Comparison of ENCODE assay signal across 20 cellular contexts in genomic region chr4:155617312-155617711, GRCh38. TPM values are rescaled to one million over a fixed set of nuclear protein-coding genes. Genes with fewer than 3 reads are reported as not detected.
"Had no signal": no experiment of that assay in that cellular context is flagged by ENCODE, and none has a peak within 500 bp of the region (broad histone marks: within the 10 kb centered on the region; RNA-seq: fewer than 3 reads in every experiment).

No MANE protein-coding gene starts in this region.

- H3K36me3 Mint-ChIP-seq: activated naive CD8-positive, alpha-beta T cell treated with anti-CD3 and anti-CD28 coated beads, Interleukin-2, amount 10 ng/mL, durations not matched to agents 7 days and 5 days had no signal

- H3K9me3 Mint-ChIP-seq: activated naive CD8-positive, alpha-beta T cell treated with anti-CD3 and anti-CD28 coated beads, Interleukin-2, amount 10 ng/mL, durations not matched to agents 7 days and 5 days; neural crest cell; T-helper 2 cell treated with Interferon-gamma antibody and Interleukin-4, amounts not matched to agents 5 μg/mL and 100 μg/mL, for 36 hours had no signal

- H3K27me3 ChIP-seq: colonic mucosa, SJCRH30, stomach, testis, upper lobe of right lung had no signal

- H3K4me3 Mint-ChIP-seq: activated naive CD8-positive, alpha-beta T cell treated with anti-CD3 and anti-CD28 coated beads, Interleukin-2, amount 10 ng/mL, durations not matched to agents 7 days and 5 days; neural crest cell; T-helper 2 cell treated with Interferon-gamma antibody and Interleukin-4, amounts not matched to agents 5 μg/mL and 100 μg/mL, for 36 hours had no signal

- H3K4me1 Mint-ChIP-seq: neural crest cell had no signal

- ATAC-seq: lower lobe of right lung, psoas muscle, upper lobe of right lung had no signal

- H3K9me3 ChIP-seq: colonic mucosa, lower lobe of right lung, psoas muscle, SJCRH30, stomach, testis had no signal

- H3K4me1 ChIP-seq: colonic mucosa, lower lobe of right lung, psoas muscle, SJCRH30, stomach, testis, upper lobe of right lung had no signal

- DNase-seq: activated CD4-positive, alpha-beta T cell treated with anti-CD3 and anti-CD28 coated beads, Interleukin-2, amount 50 U/mL, for 1 hour; activated naive CD4-positive, alpha-beta T cell; activated naive CD8-positive, alpha-beta T cell treated with anti-CD3 and anti-CD28 coated beads, Interleukin-2, amount 10 ng/mL, durations not matched to agents 7 days and 5 days; anterior cingulate cortex; caudate nucleus; colonic mucosa; effector memory CD4-positive, alpha-beta T cell; kidney glomerular epithelial cell; lower lobe of right lung; psoas muscle; SJCRH30; stimulated activated CD4-positive, alpha-beta T cell treated with anti-CD3 and anti-CD28 coated beads, Interleukin-12 subunit alpha, Interleukin-12 subunit beta, amount 100 ng/mL, for 4 hours; stimulated activated CD4-positive, alpha-beta T cell treated with anti-CD3 and anti-CD28 coated beads, Interleukin-2, amount 100 ng/mL, for 24 hours; stomach; SW 1271; testis; upper lobe of right lung had no signal

- H3K27ac Mint-ChIP-seq: activated naive CD8-positive, alpha-beta T cell treated with anti-CD3 and anti-CD28 coated beads, Interleukin-2, amount 10 ng/mL, durations not matched to agents 7 days and 5 days; T-helper 2 cell treated with Interferon-gamma antibody and Interleukin-4, amounts not matched to agents 5 μg/mL and 100 μg/mL, for 36 hours had no signal

- H3K27ac ChIP-seq: colonic mucosa, epithelial cell of prostate, lower lobe of right lung, psoas muscle, SJCRH30, stomach, testis, upper lobe of right lung had no signal

- H3K36me3 ChIP-seq: colonic mucosa, lower lobe of right lung, SJCRH30, stomach, upper lobe of right lung had no signal

- H3K4me3 ChIP-seq: colonic mucosa, lower lobe of right lung, psoas muscle, SJCRH30, stomach, testis, upper lobe of right lung had no signal

RNA-seq across cellular contexts. Expression of gene GUCY1A1, which starts 49.3 kb away (rescaled TPM):
- total RNA-seq: activated naive CD8-positive, alpha-beta T cell treated with anti-CD3 and anti-CD28 coated beads, Interleukin-2, amount 10 ng/mL, durations not matched to agents 7 days and 5 days had no signal
